ENCODE assay signal across 1 cellular context in the genomic region with DNA sequence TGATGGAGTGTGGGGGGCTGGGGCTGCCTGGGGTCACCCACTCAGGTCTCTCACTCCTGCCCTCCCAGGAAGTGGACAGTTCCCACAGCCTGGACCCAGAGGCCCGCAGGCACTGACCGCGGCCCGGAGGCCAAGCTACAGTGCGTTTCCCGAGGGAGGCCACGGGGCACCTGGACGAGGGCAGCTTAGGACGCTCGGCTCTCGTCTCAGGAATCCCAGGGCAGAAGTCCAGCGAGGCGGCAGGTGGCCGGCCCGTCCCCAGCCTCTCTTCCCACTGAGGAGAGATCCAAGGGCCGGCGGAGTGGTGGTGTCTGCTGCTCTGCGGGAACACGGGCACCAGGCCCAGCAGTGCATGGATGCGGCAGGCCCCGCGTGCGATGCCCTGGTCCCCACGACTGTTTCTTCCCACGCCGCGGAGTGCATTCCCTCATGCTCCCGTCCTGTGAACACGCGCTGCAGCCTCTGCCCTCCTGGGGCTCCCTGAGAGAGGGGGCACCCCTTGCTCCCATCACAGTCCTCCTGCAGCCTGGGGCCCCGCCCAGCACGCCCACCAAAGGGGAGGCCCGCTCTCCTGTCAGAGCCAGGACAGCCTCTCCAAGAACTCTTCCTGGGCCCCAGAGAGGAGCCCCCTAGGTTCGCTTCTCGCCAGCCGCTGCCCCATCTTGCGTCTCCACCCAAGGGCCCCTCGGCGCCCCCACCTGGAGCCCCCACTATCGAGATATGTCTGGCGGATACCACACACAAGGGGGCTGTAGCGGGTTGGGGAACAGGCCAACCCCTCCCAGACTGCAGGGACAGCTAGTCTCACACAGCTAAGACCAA.
TF ChIP-seq lines count a peak whose summit lies in the region.

No MANE protein-coding gene starts in this region.

TF ChIP-seq in HepG2, 621 proteins besides CTCF, POLR2A, EP300 and RAD21:
- peak; percentile 50 for TF ChIP-seq AGO2 (optimal IDR thresholded peaks at IDR 0.05; ENCODE audit: low read depth, low read length)
- TF ChIP-seq, protein P1, sequence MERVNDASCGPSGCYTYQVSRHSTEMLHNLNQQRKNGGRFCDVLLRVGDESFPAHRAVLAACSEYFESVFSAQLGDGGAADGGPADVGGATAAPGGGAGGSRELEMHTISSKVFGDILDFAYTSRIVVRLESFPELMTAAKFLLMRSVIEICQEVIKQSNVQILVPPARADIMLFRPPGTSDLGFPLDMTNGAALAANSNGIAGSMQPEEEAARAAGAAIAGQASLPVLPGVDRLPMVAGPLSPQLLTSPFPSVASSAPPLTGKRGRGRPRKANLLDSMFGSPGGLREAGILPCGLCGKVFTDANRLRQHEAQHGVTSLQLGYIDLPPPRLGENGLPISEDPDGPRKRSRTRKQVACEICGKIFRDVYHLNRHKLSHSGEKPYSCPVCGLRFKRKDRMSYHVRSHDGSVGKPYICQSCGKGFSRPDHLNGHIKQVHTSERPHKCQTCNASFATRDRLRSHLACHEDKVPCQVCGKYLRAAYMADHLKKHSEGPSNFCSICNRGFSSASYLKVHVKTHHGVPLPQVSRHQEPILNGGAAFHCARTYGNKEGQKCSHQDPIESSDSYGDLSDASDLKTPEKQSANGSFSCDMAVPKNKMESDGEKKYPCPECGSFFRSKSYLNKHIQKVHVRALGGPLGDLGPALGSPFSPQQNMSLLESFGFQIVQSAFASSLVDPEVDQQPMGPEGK (CRISPR knock-in tag; IDR thresholded peaks at IDR 0.05): 0 out of 2 replicates have a peak, but pooled peaks have one; percentile 29
- TF ChIP-seq, protein P2, sequence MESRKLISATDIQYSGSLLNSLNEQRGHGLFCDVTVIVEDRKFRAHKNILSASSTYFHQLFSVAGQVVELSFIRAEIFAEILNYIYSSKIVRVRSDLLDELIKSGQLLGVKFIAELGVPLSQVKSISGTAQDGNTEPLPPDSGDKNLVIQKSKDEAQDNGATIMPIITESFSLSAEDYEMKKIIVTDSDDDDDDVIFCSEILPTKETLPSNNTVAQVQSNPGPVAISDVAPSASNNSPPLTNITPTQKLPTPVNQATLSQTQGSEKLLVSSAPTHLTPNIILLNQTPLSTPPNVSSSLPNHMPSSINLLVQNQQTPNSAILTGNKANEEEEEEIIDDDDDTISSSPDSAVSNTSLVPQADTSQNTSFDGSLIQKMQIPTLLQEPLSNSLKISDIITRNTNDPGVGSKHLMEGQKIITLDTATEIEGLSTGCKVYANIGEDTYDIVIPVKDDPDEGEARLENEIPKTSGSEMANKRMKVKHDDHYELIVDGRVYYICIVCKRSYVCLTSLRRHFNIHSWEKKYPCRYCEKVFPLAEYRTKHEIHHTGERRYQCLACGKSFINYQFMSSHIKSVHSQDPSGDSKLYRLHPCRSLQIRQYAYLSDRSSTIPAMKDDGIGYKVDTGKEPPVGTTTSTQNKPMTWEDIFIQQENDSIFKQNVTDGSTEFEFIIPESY (CRISPR knock-in tag; IDR thresholded peaks at IDR 0.05): peak; percentile 35; the same call in 1 of the 2 replicates
- no peak for TF ChIP-seq HOXD1 (CRISPR knock-in tag; IDR thresholded peaks at IDR 0.05)
- TF ChIP-seq HNRNPLL (IDR thresholded peaks at IDR 0.05; ENCODE audit: low read depth, low read length, poor library complexity, severe bottlenecking): peak; percentile 1
